In genomic region chr12:51454016-51454415, GRCh38 we compare ENCODE assay signal across 8 cellular contexts. TPM values are rescaled to one million over a fixed set of nuclear protein-coding genes. Genes with fewer than 3 reads are reported as not detected.
DNase-seq lines count a peak whose midpoint lies in the region; ATAC-seq and TF ChIP-seq lines count a peak whose summit lies in the region.
"Not testable (repeated sequence)": the region's sequence is repeated elsewhere in the genome, so short reads cannot be mapped to it uniquely, and the experiment has no call there.

No MANE protein-coding gene starts in this region.

- not testable (repeated sequence) for H3K27me3 Mint-ChIP-seq in T-helper 17 cell; endodermal cell (ENCODE audit: insufficient read depth); neural progenitor cell (ENCODE audit: insufficient read depth, low read depth)

- not testable (repeated sequence) for H3K27me3 ChIP-seq in HUES48 (ENCODE audit: control insufficient read depth, insufficient read depth, low read length); endodermal cell (ENCODE audit: control insufficient read depth, insufficient read depth, low read length, poor library complexity, severe bottlenecking); iPS-15b (ENCODE audit: control insufficient read depth, insufficient read depth, low read length); lower lobe of right lung (ENCODE audit: low read depth); neural progenitor cell; upper lobe of right lung

- peak overlapping the region; percentile 60 for H3K27ac ChIP-seq in HUES48 (ENCODE audit: low read depth, low read length)
- H3K27ac ChIP-seq in endodermal cell (ENCODE audit: low read depth, low read length); lower lobe of right lung; neural progenitor cell; upper lobe of right lung: not testable (repeated sequence)

- not testable (repeated sequence) for H4K20me1 ChIP-seq in neural progenitor cell (ENCODE audit: low read depth)

- H3K9me3 Mint-ChIP-seq in endodermal cell, neural progenitor cell: not testable (repeated sequence)

- not testable (repeated sequence) for H3K9me3 ChIP-seq in HUES48 (ENCODE audit: control insufficient read depth, insufficient read depth, low read length); T-helper 17 cell (ENCODE audit: control insufficient read depth, low read length, poor library complexity, severe bottlenecking); endodermal cell (ENCODE audit: control insufficient read depth, low read length); iPS-15b (ENCODE audit: control insufficient read depth, insufficient read depth, low read length); lower lobe of right lung; neural progenitor cell (ENCODE audit: low read depth); upper lobe of right lung

- H2AFZ ChIP-seq in neural progenitor cell (replicated peaks) = not testable (repeated sequence)

- H3K4me1 ChIP-seq in HUES48 (ENCODE audit: control insufficient read depth, insufficient read depth, low read length) = peaks cover 46% of the 10 kb centered on the region
- peaks cover 13% of the 10 kb centered on the region for H3K4me1 ChIP-seq in endodermal cell (ENCODE audit: control insufficient read depth, insufficient read depth, low read length)
- H3K4me1 ChIP-seq in iPS-15b (ENCODE audit: control insufficient read depth, insufficient read depth, low read length) = peaks cover 19% of the 10 kb centered on the region
- H3K4me1 ChIP-seq in lower lobe of right lung, upper lobe of right lung: not testable (repeated sequence)
- peaks cover 11% of the 10 kb centered on the region for H3K4me1 ChIP-seq in neural progenitor cell

- intact Hi-C loops in lower lobe of right lung (cut with DNase I); upper lobe of right lung (cut with DNase I): not testable (repeated sequence)

- H3K9ac ChIP-seq in HUES48 (ENCODE audit: low read depth, low read length) (peak overlapping the region; percentile 36; the same call in 1 of the 2 replicates), iPS-15b (ENCODE audit: low read depth, low read length) (peak overlapping the region; percentile 16)
- not testable (repeated sequence) for H3K9ac ChIP-seq in endodermal cell (ENCODE audit: extremely low read depth, low read length, poor library complexity, severe bottlenecking); neural progenitor cell

- H3K27ac Mint-ChIP-seq in T-helper 17 cell = peak overlapping the region; percentile 54
- H3K27ac Mint-ChIP-seq in endodermal cell = peak overlapping the region; percentile 96
- H3K27ac Mint-ChIP-seq in neural progenitor cell = not testable (repeated sequence)

- not testable (repeated sequence) for H3K4me3 ChIP-seq in HUES48 (ENCODE audit: low read depth, low read length); endodermal cell (ENCODE audit: low read length); iPS-15b (ENCODE audit: low read depth, low read length); lower lobe of right lung; neural progenitor cell; upper lobe of right lung

- not testable (repeated sequence) for H3K79me2 ChIP-seq in neural progenitor cell (ENCODE audit: low read depth)

- peaks cover 30% of the 10 kb centered on the region for H3K36me3 ChIP-seq in HUES48 (ENCODE audit: control insufficient read depth, insufficient read depth, low read length)
- not testable (repeated sequence) for H3K36me3 ChIP-seq in endodermal cell (ENCODE audit: control insufficient read depth, insufficient read depth, low read length); iPS-15b (ENCODE audit: control insufficient read depth, insufficient read depth, low read length); lower lobe of right lung; neural progenitor cell; upper lobe of right lung

- 81 to 97% methylated on average over 3 to 6 of the region's 7 CpGs for WGBS in endodermal cell (ENCODE audit: insufficient coverage in 1 of 2, insufficient read length in 1 of 2), 2 experiments

- peak overlapping the region; percentile 9 for H3K4me2 ChIP-seq in neural progenitor cell

- not testable (repeated sequence) for TF ChIP-seq CTCF in endodermal cell (conservative IDR thresholded peaks at IDR 0.05); lower lobe of right lung (IDR thresholded peaks at IDR 0.05); neural progenitor cell (IDR thresholded peaks at IDR 0.05); upper lobe of right lung (IDR thresholded peaks at IDR 0.05)

- H3K4me3 Mint-ChIP-seq in T-helper 17 cell, endodermal cell, neural progenitor cell: not testable (repeated sequence)

- H3K4me1 Mint-ChIP-seq in T-helper 17 cell, neural progenitor cell: not testable (repeated sequence)
- peaks cover 49% of the 10 kb centered on the region for H3K4me1 Mint-ChIP-seq in endodermal cell

- ATAC-seq in T-helper 17 cell = not testable (repeated sequence)
- ATAC-seq in lower lobe of right lung (peak; percentile 73 to 87), upper lobe of right lung (peak; percentile 86)

- peaks cover 13% of the 10 kb centered on the region for H3F3A ChIP-seq in neural progenitor cell (ENCODE audit: low read depth)

- not testable (repeated sequence) for H3K36me3 Mint-ChIP-seq in T-helper 17 cell (ENCODE audit: low read depth)
- H3K36me3 Mint-ChIP-seq in endodermal cell (ENCODE audit: low read depth) (peaks cover 18% of the 10 kb centered on the region), neural progenitor cell (peaks cover 29% of the 10 kb centered on the region)

- DNase-seq in ELF-1 (ENCODE audit: low read depth, low spot score) (peak; percentile 26), lower lobe of right lung (peak; percentile 63)
- DNase-seq in T-helper 17 cell; endodermal cell; neural progenitor cell (ENCODE audit: low spot score); upper lobe of right lung: not testable (repeated sequence)

RNA-seq across cellular contexts. Expression of gene SLC4A8, which starts 29.4 kb away (rescaled TPM):
- total RNA-seq in T-helper 17 cell = 1 to 10 TPM in 1 of 2 donors, under 1 TPM in 1; 0.83 to 1.6 TPM
- total RNA-seq in endodermal cell = 10 to 100 TPM; 25.8 to 26.4 TPM
- 22.8 TPM for polyA plus RNA-seq in endodermal cell (2013, experiment 1 of 2)
- 19.0 TPM for polyA plus RNA-seq in endodermal cell (2013, experiment 2 of 2)
- 8.3 TPM for total RNA-seq in lower lobe of right lung
- 10.1 and 132 TPM in 2 replicates for total RNA-seq in neural progenitor cell (ENCODE audit: low replicate concordance)
- total RNA-seq in upper lobe of right lung = 2.5 TPM
